ENCODE assay signal across 22 cellular contexts in the genomic region with DNA sequence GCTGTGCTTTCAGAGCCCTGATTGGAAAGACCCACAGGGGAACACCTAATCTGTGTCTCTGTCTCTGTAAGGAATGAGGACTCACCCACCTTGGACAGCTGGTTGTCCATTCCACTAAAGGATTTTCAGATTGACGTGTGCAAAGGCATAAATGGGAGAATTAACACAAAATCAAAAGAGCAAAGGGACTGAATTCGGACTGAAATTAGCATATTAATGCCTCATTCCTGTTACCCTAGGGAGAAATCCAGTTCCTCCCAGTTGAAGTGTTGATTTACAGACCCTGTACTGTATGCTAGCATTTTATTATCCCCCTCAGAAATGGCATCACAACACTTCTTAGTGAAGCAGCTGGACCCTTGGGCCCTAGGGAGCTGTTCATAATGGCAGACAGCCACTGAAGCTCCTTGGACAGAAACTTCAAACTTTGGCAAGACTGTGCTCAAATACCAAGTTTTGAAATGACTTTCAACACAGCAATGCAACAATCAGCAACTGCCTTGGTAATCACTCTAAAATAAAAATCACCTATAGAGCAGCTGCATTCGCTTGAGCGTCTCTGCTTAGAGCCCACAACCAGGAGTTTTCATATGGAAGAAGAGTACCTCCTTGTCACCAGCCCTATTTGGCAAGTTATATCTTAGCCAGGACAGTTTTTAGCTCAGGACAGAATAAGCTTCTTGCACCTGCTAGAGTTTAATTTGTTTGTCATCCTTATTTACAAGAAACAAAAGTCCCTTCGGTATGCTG.
A peak's percentile ranks its signal among the peaks of the same experiment; 100 is the strongest.
DNase-seq lines count a peak whose midpoint lies in the region; FAIRE-seq and TF ChIP-seq lines count a peak whose summit lies in the region.
"Had no signal": no experiment of that assay in that cellular context is flagged by ENCODE, and none has a peak within 500 bp of the region (broad histone marks: within the 10 kb centered on the region; RNA-seq: fewer than 3 reads in every experiment).

No MANE protein-coding gene starts in this region.

- H3K36me3 ChIP-seq in A673 (ENCODE audit: insufficient read depth, low read length, poor library complexity, severe bottlenecking) (no peaks in the 10 kb centered on the region), left ventricle myocardium inferior (no peaks in the 10 kb centered on the region), parathyroid adenoma (ENCODE audit: control insufficient read depth, insufficient read depth, low read length) (no peaks in the 10 kb centered on the region)
- H3K36me3 ChIP-seq: left lung, spleen had no signal

- peak; percentile 26 for DNase-seq in A673 (ENCODE audit: low spot score)
- no peak for DNase-seq in left ventricle myocardium inferior
- no peak for DNase-seq in H54 (ENCODE audit: insufficient read length, low spot score)
- DNase-seq in activated CD4-positive, CD25-positive, alpha-beta regulatory T cell (lab: John Stamatoyannopoulos, UW): no peak
- DNase-seq in NCI-H187 treated with DMSO at 0.1 percent for 48 hours (lab: John Stamatoyannopoulos, UW): no peak
- no peak for DNase-seq in HPDE6-E6E7 (ENCODE audit: extremely low spot score)
- DNase-seq: activated CD4-positive, alpha-beta T cell treated with anti-CD3 and anti-CD28 coated beads for 36 hours; activated naive CD8-positive, alpha-beta T cell treated with anti-CD3 and anti-CD28 coated beads for 36 hours; erythroblast; GDM1; H7; left lung; NCI-H2171; NK-92 treated with Interleukin-12 subunit alpha and Interleukin-12 subunit beta, amount 100 ng/mL, for 24 hours; spleen; stimulated activated CD4-positive, alpha-beta T cell treated with anti-CD3 and anti-CD28 coated beads, Interleukin-4, amount 100 ng/mL, for 4 hours had no signal

- H3K4me3 ChIP-seq in A673 (ENCODE audit: low read depth, low read length, poor library complexity, severe bottlenecking) (no peak overlapping the region), left ventricle myocardium inferior (peak overlapping the region; percentile 18), parathyroid adenoma (ENCODE audit: low read depth, low read length) (no peak overlapping the region)
- H3K4me3 ChIP-seq: A549, left lung, spleen had no signal

- intact Hi-C loops in A673 (cut with micrococcal nuclease; ENCODE audit: unreplicated experiment) (no loop called here), left ventricle myocardium inferior (cut with micrococcal nuclease) (no loop called here)

- no peak for FAIRE-seq in H54 (lab: Jason Lieb, UNC)
- FAIRE-seq: A549, bronchial epithelial cell, GM12891 had no signal

- no peak overlapping the region for H3K4me2 ChIP-seq in parathyroid adenoma (ENCODE audit: low read length)
- H3K4me2 ChIP-seq: A549 had no signal

- peaks cover 17% of the 10 kb centered on the region for H3K4me1 ChIP-seq in A673 (ENCODE audit: insufficient read depth, low read length, poor library complexity, severe bottlenecking)
- peaks cover 25% of the 10 kb centered on the region for H3K4me1 ChIP-seq in left ventricle myocardium inferior
- H3K4me1 ChIP-seq in parathyroid adenoma: peaks cover 15% of the 10 kb centered on the region
- H3K4me1 ChIP-seq: A549, left lung, spleen had no signal

- no peaks in the 10 kb centered on the region for H3K79me2 ChIP-seq in parathyroid adenoma

- POLR2A ChIA-PET in A673 (lab: Charles Lee; ENCODE audit: low non-redundant PET): no interaction called here

- peak overlapping the region; percentile 61 for H2AFZ ChIP-seq in parathyroid adenoma

- H3K9ac ChIP-seq in parathyroid adenoma: no peak overlapping the region

- H3K27ac ChIP-seq in A673 (ENCODE audit: low read depth, low read length, poor library complexity, severe bottlenecking) (no peak overlapping the region), angular gyrus (ENCODE audit: low read depth, low read length) (peak overlapping the region; percentile 59), left ventricle myocardium inferior (replicated peaks) (peak overlapping the region; percentile 90), parathyroid adenoma (peak overlapping the region; percentile 67)
- H3K27ac ChIP-seq: A549, left lung, RWPE1, spleen had no signal

- no TSS peak for BruUV-seq in A673 (replicated peaks; lab: Mats Ljungman, UMichigan)

- CTCF ChIA-PET in A673 (lab: Charles Lee): no interaction called here

- TF ChIP-seq CTCF in A673 (conservative IDR thresholded peaks at IDR 0.05; ENCODE audit: low read depth, low read length): no peak
- no peak for TF ChIP-seq CTCF in left ventricle myocardium inferior (IDR thresholded peaks at IDR 0.05; ENCODE audit: borderline replicate concordance)
- no peak for TF ChIP-seq CTCF in parathyroid adenoma (IDR thresholded peaks at IDR 0.05)

- H3K27me3 ChIP-seq in A673 (replicated peaks; ENCODE audit: insufficient read depth, low read depth, low read length, poor library complexity): no peaks in the 10 kb centered on the region
- no peaks in the 10 kb centered on the region for H3K27me3 ChIP-seq in left ventricle myocardium inferior (ENCODE audit: low read depth)
- no peaks in the 10 kb centered on the region for H3K27me3 ChIP-seq in parathyroid adenoma (ENCODE audit: control insufficient read depth, insufficient read depth, low read length)
- H3K27me3 ChIP-seq: left lung, spleen had no signal

- no peak for TF ChIP-seq POLR2A in H54 (IDR thresholded peaks at IDR 0.05; ENCODE audit: low read depth, low read length)

- H3K9me3 ChIP-seq in A673 (ENCODE audit: low read depth, low read length, poor library complexity, severe bottlenecking) (no peaks in the 10 kb centered on the region), left ventricle myocardium inferior (replicated peaks) (peaks cover 7% of the 10 kb centered on the region), parathyroid adenoma (ENCODE audit: control insufficient read depth, low read length) (no peaks in the 10 kb centered on the region)
- H3K9me3 ChIP-seq: A549, left lung had no signal
